In the genomic region with DNA sequence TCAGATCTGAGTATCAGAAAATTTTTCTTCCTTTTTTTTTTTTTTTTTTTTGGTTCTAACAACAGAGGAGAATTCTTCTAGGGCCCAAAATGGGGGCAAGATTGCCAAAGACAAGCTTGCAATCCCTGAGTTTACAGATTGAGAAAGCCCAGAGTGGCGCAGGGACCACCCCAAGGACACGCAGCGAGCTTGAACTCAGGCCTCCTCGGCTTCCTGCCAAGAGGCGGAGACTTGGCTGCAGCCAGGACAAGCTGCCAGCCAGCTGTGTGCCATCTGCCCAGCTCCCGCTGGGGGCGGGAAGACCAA, we compare ENCODE assay signal across 8 cellular contexts. TPM values are rescaled to one million over a fixed set of nuclear protein-coding genes. Genes with fewer than 3 reads are reported as not detected.
DNase-seq lines count a peak whose midpoint lies in the region; ATAC-seq lines count a peak whose summit lies in the region.

No MANE protein-coding gene starts in this region.

- H3K14ac ChIP-seq in neuronal stem cell (ENCODE audit: low read length) = no peak overlapping the region

- no peak overlapping the region for H4K8ac ChIP-seq in neuronal stem cell (ENCODE audit: low read depth, low read length)

- peaks cover 4% of the 10 kb centered on the region for H3K79me1 ChIP-seq in neuronal stem cell (ENCODE audit: low read depth, low read length)

- peak overlapping the region; percentile 76 for H3K18ac ChIP-seq in neuronal stem cell (ENCODE audit: low read length)

- peak overlapping the region; percentile 94 for H3K4me2 ChIP-seq in neuronal stem cell (ENCODE audit: insufficient read depth, low read length, poor library complexity, severe bottlenecking)

- H3K4me3 Mint-ChIP-seq in CD4-positive, CD25-positive, alpha-beta regulatory T cell = peak overlapping the region; percentile 92 to 96 (median 93)

- no peak overlapping the region for H3K23ac ChIP-seq in neuronal stem cell (ENCODE audit: low read depth, low read length, poor library complexity)

- H3K4me1 ChIP-seq in CD4-positive, CD25-positive, alpha-beta regulatory T cell (ENCODE audit: control insufficient read depth, insufficient read depth, low read length, poor library complexity, severe bottlenecking) = peaks cover 48% of the 10 kb centered on the region
- peaks cover 9% of the 10 kb centered on the region for H3K4me1 ChIP-seq in NT2/D1 (ENCODE audit: insufficient read depth, insufficient read length)
- peaks cover 35% of the 10 kb centered on the region for H3K4me1 ChIP-seq in effector memory CD4-positive, alpha-beta T cell (ENCODE audit: control insufficient read depth, insufficient read depth, low read length, poor library complexity, severe bottlenecking)
- H3K4me1 ChIP-seq in neuronal stem cell (ENCODE audit: control insufficient read depth in 2 of 2, insufficient read depth in 1 of 2, low read depth in 1 of 2, low read length in 2 of 2) = peaks cover 13 to 14% of the 10 kb centered on the region in 2 donors

- H3K36me3 Mint-ChIP-seq in CD4-positive, CD25-positive, alpha-beta regulatory T cell = peaks cover 5% of the 10 kb centered on the region

- peak overlapping the region; percentile 32 for H2BK5ac ChIP-seq in neuronal stem cell (ENCODE audit: low read length)

- H2BK15ac ChIP-seq in neuronal stem cell (ENCODE audit: low read length) = no peak overlapping the region

- DNase-seq in CD4-positive, CD25-positive, alpha-beta regulatory T cell = no peak
- DNase-seq in NT2/D1 (ENCODE audit: low read depth, low spot score) = no peak
- no peak for DNase-seq in effector memory CD4-positive, alpha-beta T cell
- no peak for DNase-seq in neuronal stem cell (ENCODE audit: low spot score)
- no peak for DNase-seq in NCI-H82 treated with DMSO at 0.1 percent for 48 hours (lab: John Stamatoyannopoulos, UW; ENCODE audit: unreplicated experiment)
- DNase-seq in SW 1271 (lab: John Stamatoyannopoulos, UW) = no peak

- peak overlapping the region; percentile 73 to 95 (median 79) for H3K27ac Mint-ChIP-seq in CD4-positive, CD25-positive, alpha-beta regulatory T cell

- peak overlapping the region; percentile 93 for H2AFZ ChIP-seq in neuronal stem cell (ENCODE audit: low read length)

- H3K4me1 Mint-ChIP-seq in CD4-positive, CD25-positive, alpha-beta regulatory T cell = peaks cover 11 to 56% (median 28%) of the 10 kb centered on the region in 4 donors

- no peaks in the 10 kb centered on the region for H3K27me3 ChIP-seq in CD4-positive, CD25-positive, alpha-beta regulatory T cell (ENCODE audit: control insufficient read depth, insufficient read depth, low read length)
- H3K27me3 ChIP-seq in NT2/D1 (ENCODE audit: insufficient read depth, insufficient read length) (no peaks in the 10 kb centered on the region), neuronal stem cell (ENCODE audit: control insufficient read depth in 3 of 3, insufficient read depth in 3 of 3, low read depth in 1 of 3, low read length in 3 of 3) (no peaks in the 10 kb centered on the region)
- no peaks in the 10 kb centered on the region for H3K27me3 ChIP-seq in effector memory CD4-positive, alpha-beta T cell (replicated peaks; ENCODE audit: control insufficient read depth, insufficient read depth, low read length, poor library complexity, severe bottlenecking)

- H3K4ac ChIP-seq in neuronal stem cell (ENCODE audit: low read length) = no peak overlapping the region

- H2AK5ac ChIP-seq in neuronal stem cell (ENCODE audit: low read depth, low read length) = no peak overlapping the region

- H2BK12ac ChIP-seq in neuronal stem cell (ENCODE audit: low read length) = no peak overlapping the region

- no CpG with 5 or more reads among the region's 7 CpGs for WGBS in neuronal stem cell (ENCODE audit: extremely low coverage in 2 of 2, insufficient read length in 2 of 2, insufficient replicate concordance in 1 of 2), 2 donors

- peak overlapping the region; percentile 44 for H3K4me3 ChIP-seq in CD4-positive, CD25-positive, alpha-beta regulatory T cell (ENCODE audit: low read depth, low read length)
- H3K4me3 ChIP-seq in NT2/D1 (ENCODE audit: insufficient read length, low read depth) (peak overlapping the region; percentile 5), neuronal stem cell (ENCODE audit: low read length in 2 of 2) (peak overlapping the region in 1 of 2 donors; percentile 75)
- H3K4me3 ChIP-seq in effector memory CD4-positive, alpha-beta T cell (ENCODE audit: insufficient read depth, low read depth, low read length, poor library complexity, severe bottlenecking) = peak overlapping the region; percentile 7

- H2BK120ac ChIP-seq in neuronal stem cell (ENCODE audit: low read depth, low read length) = no peak overlapping the region

- no peak for ATAC-seq in CD4-positive, CD25-positive, alpha-beta regulatory T cell (ENCODE audit: low read depth in 2 of 2)
- ATAC-seq in HG02840 (IDR thresholded peaks at IDR 0.05; ENCODE audit: low FRiP score, unreplicated experiment) (no peak), HG03280 (IDR thresholded peaks at IDR 0.05; ENCODE audit: unreplicated experiment) (no peak)

- H3K9me3 Mint-ChIP-seq in CD4-positive, CD25-positive, alpha-beta regulatory T cell = no peaks in the 10 kb centered on the region

- peak overlapping the region; percentile 76 for H3K9ac ChIP-seq in NT2/D1 (ENCODE audit: insufficient read length, low read depth)
- H3K9ac ChIP-seq in neuronal stem cell (ENCODE audit: low read depth, low read length, poor library complexity) = no peak overlapping the region

- no peak overlapping the region for H4K91ac ChIP-seq in neuronal stem cell (ENCODE audit: low read depth, low read length, poor library complexity)

- no peaks in the 10 kb centered on the region for H3K27me3 Mint-ChIP-seq in CD4-positive, CD25-positive, alpha-beta regulatory T cell

- H3K27ac ChIP-seq in CD4-positive, CD25-positive, alpha-beta regulatory T cell (ENCODE audit: insufficient read depth, low read length, poor library complexity, severe bottlenecking) = peak overlapping the region; percentile 88
- H3K27ac ChIP-seq in effector memory CD4-positive, alpha-beta T cell (ENCODE audit: insufficient read depth, low read length, poor library complexity, severe bottlenecking) = peak overlapping the region; percentile 19
- peak overlapping the region; percentile 56 for H3K27ac ChIP-seq in neuronal stem cell (replicated peaks; ENCODE audit: low read length)

- no peaks in the 10 kb centered on the region for H3K9me3 ChIP-seq in CD4-positive, CD25-positive, alpha-beta regulatory T cell (ENCODE audit: control insufficient read depth in 2 of 2, low read length in 2 of 2)
- H3K9me3 ChIP-seq in NT2/D1 (ENCODE audit: insufficient read depth, low read length) = no peaks in the 10 kb centered on the region
- H3K9me3 ChIP-seq in effector memory CD4-positive, alpha-beta T cell (ENCODE audit: control insufficient read depth, low read length) = no peaks in the 10 kb centered on the region
- no peaks in the 10 kb centered on the region for H3K9me3 ChIP-seq in neuronal stem cell (replicated peaks in 1 of 2; ENCODE audit: control insufficient read depth in 2 of 2, insufficient read depth in 1 of 2, low read depth in 1 of 2, low read length in 2 of 2)

- no peaks in the 10 kb centered on the region for H3K36me3 ChIP-seq in CD4-positive, CD25-positive, alpha-beta regulatory T cell (ENCODE audit: control insufficient read depth, insufficient read depth, low read length)
- H3K36me3 ChIP-seq in NT2/D1 (ENCODE audit: insufficient read depth, insufficient read length, low read length) (peaks cover 16% of the 10 kb centered on the region), neuronal stem cell (replicated peaks in 1 of 2; ENCODE audit: control insufficient read depth in 2 of 2, insufficient read depth in 2 of 2, low read length in 2 of 2) (peaks cover 2 to 6% of the 10 kb centered on the region in 2 donors)
- H3K36me3 ChIP-seq in effector memory CD4-positive, alpha-beta T cell (ENCODE audit: control insufficient read depth, insufficient read depth, low read length) = no peaks in the 10 kb centered on the region

RNA-seq across cellular contexts. Expression of a gene that starts 0.5 kb away (rescaled TPM):
- 37.1 TPM for total RNA-seq in CD4-positive, CD25-positive, alpha-beta regulatory T cell
- 100 to 1,000 TPM; 223 to 248 (median 236) TPM for polyA plus RNA-seq in CD4-positive, CD25-positive, alpha-beta regulatory T cell
- 60.1 TPM for polyA plus RNA-seq in neuronal stem cell (2013, experiment 1 of 2)
- 60.9 TPM for polyA plus RNA-seq in neuronal stem cell (2013, experiment 2 of 2)

RNA-seq across cellular contexts. Expression of a gene that starts 1.9 kb away (rescaled TPM):
- 5.1 TPM for total RNA-seq in CD4-positive, CD25-positive, alpha-beta regulatory T cell
- 1 to 10 TPM; 5.6 to 8.7 (median 6.4) TPM for polyA plus RNA-seq in CD4-positive, CD25-positive, alpha-beta regulatory T cell
- 10.9 TPM for polyA plus RNA-seq in neuronal stem cell (2013, experiment 1 of 2)
- polyA plus RNA-seq in neuronal stem cell (2013, experiment 2 of 2) = 10.5 TPM

RNA-seq across cellular contexts. Expression of a gene that starts 4.2 kb away (rescaled TPM):
- total RNA-seq in CD4-positive, CD25-positive, alpha-beta regulatory T cell = 43.8 TPM
- 10 to 100 TPM; 26.7 to 38.6 (median 32.0) TPM for polyA plus RNA-seq in CD4-positive, CD25-positive, alpha-beta regulatory T cell
- 78.2 TPM for polyA plus RNA-seq in neuronal stem cell (2013, experiment 1 of 2)
- 78.5 TPM for polyA plus RNA-seq in neuronal stem cell (2013, experiment 2 of 2)

RNA-seq across cellular contexts. Expression of a gene that starts 23.5 kb away (rescaled TPM):
- total RNA-seq in CD4-positive, CD25-positive, alpha-beta regulatory T cell = 1.8 TPM
- polyA plus RNA-seq in CD4-positive, CD25-positive, alpha-beta regulatory T cell = 1 to 10 TPM in 2 of 4 donors, under 1 TPM in 2; 0.15 to 1.0 (median 0.96) TPM
- polyA plus RNA-seq in neuronal stem cell (2013, experiment 1 of 2) = 2.0 TPM
- polyA plus RNA-seq in neuronal stem cell (2013, experiment 2 of 2) = 1.8 TPM

RNA-seq across cellular contexts. Expression of a gene that starts 29.5 kb away (rescaled TPM):
- 17.8 TPM for total RNA-seq in CD4-positive, CD25-positive, alpha-beta regulatory T cell
- polyA plus RNA-seq in CD4-positive, CD25-positive, alpha-beta regulatory T cell = under 1 TPM in 3 of 4 donors, not detected in 1; 0.06 to 0.11 (median 0.08) TPM
- polyA plus RNA-seq in neuronal stem cell (2013, experiment 1 of 2) = 12.9 TPM
- polyA plus RNA-seq in neuronal stem cell (2013, experiment 2 of 2) = 13.2 TPM

Comparison
In these comparisons a context has a peak if more than half of its experiments do, and no peak if none do; other contexts are left out.
1. H3K27ac ChIP-seq: peak in every context shown above with its lines; median percentile 88 in CD4-positive, CD25-positive, alpha-beta regulatory T cell; 56 in neuronal stem cell; 19 in effector memory CD4-positive, alpha-beta T cell.